Comparison of ENCODE assay signal across 1 cellular context in the genomic region with DNA sequence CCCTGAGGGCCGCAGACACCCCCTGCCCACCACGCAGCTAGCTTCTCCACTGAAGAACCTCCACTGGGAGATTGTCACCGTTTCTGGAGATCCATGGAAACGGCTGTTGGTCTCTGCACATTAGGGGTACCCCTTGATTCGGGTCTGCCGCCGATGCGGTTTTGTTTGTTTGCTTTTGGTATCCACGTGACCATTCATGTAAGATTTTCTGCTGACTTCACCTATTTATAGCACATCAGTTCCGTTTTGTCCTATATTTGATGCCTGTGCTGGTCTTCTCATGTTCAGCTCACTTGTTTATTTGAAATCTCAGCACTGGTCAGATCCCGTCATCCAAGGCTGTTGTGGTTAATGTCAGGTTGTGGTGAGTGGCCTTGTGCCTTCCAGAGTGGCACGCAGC.
A peak's percentile ranks its signal among the peaks of the same experiment; 100 is the strongest.
TF ChIP-seq lines count a peak whose summit lies in the region.

No MANE protein-coding gene starts in this region.

TF ChIP-seq in HepG2, 621 proteins besides CTCF, POLR2A, EP300 and RAD21:
- TF ChIP-seq GLI4 (CRISPR knock-in tag; IDR thresholded peaks at IDR 0.05; ENCODE audit: borderline replicate concordance) (no peak), MAFK (conservative IDR thresholded peaks at IDR 0.05 in 1 of 2, IDR thresholded peaks at IDR 0.05 in 1 of 2; ENCODE audit: low read length in 2 of 2) (peak; percentile 54 to 65), ZSCAN21 (CRISPR knock-in tag; IDR thresholded peaks at IDR 0.05; ENCODE audit: borderline replicate concordance) (no peak), MAFF (IDR thresholded peaks at IDR 0.05; ENCODE audit: low read depth, low read length) (peak; percentile 38; the same call in 1 of the 2 replicates)
